1 cellular context compared by ENCODE assay signal in the genomic region with DNA sequence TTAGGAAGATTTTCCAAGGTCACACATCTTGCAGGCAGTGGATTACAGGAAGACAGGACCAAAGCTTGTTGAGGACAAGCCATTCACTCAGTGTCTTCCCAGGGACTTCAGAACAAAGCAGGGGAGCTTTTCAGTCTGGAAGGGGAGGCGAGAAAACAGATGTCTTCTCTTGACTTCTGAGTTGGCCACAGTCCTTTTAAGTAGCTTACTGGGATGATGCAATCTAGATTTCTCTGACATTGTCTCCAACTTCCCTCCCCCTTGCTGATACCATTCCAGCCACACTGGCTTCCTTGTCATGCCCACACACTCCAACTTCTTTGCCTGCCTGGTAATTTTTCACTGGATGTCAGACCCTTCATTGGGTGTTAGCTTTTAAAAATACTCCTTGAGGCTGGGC.
TF ChIP-seq lines count a peak whose summit lies in the region.

No MANE protein-coding gene starts in this region.

TF ChIP-seq in K562, 482 proteins besides CTCF, POLR2A, EP300 and RAD21 (continued from another document and continues in another):
- no peak for TF ChIP-seq CAMTA2 (CRISPR knock-in tag; conservative IDR thresholded peaks at IDR 0.05)
- TF ChIP-seq, protein P1, sequence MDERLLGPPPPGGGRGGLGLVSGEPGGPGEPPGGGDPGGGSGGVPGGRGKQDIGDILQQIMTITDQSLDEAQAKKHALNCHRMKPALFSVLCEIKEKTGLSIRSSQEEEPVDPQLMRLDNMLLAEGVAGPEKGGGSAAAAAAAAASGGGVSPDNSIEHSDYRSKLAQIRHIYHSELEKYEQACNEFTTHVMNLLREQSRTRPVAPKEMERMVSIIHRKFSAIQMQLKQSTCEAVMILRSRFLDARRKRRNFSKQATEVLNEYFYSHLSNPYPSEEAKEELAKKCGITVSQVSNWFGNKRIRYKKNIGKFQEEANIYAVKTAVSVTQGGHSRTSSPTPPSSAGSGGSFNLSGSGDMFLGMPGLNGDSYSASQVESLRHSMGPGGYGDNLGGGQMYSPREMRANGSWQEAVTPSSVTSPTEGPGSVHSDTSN (CRISPR knock-in tag; IDR thresholded peaks at IDR 0.05; ENCODE audit: low read depth) = no peak
- TF ChIP-seq, protein P1 (tag; conservative IDR thresholded peaks at IDR 0.05; ENCODE audit: low read depth) = peak; percentile 53
- no peak for TF ChIP-seq KAT8 (IDR thresholded peaks at IDR 0.05; ENCODE audit: low read depth)
- TF ChIP-seq NCOA1 (IDR thresholded peaks at IDR 0.05; ENCODE audit: low read depth) = no peak
- TF ChIP-seq ARHGAP35 (IDR thresholded peaks at IDR 0.05; ENCODE audit: partially characterized antibody) = no peak
- peak; percentile 97 for TF ChIP-seq ATF4 (CRISPR knock-in tag; IDR thresholded peaks at IDR 0.05)
- no peak for TF ChIP-seq MEF2D (tag; conservative IDR thresholded peaks at IDR 0.05; ENCODE audit: low read depth)
- no peak for TF ChIP-seq NR2C2 (CRISPR knock-in tag; IDR thresholded peaks at IDR 0.05)
- peak; percentile 48; the same call in 1 of the 2 replicates for TF ChIP-seq NR2C2 (tag; IDR thresholded peaks at IDR 0.05)
- TF ChIP-seq ZKSCAN8 (CRISPR knock-in tag; IDR thresholded peaks at IDR 0.05) = no peak
- peak; percentile 33; the same call in 1 of the 2 replicates for TF ChIP-seq JUNB (CRISPR knock-in tag; conservative IDR thresholded peaks at IDR 0.05)
- TF ChIP-seq TAF1 (IDR thresholded peaks at IDR 0.05; ENCODE audit: control insufficient read depth, extremely low read depth, insufficient read depth, low read length, severe bottlenecking) = no peak
- no peak for TF ChIP-seq GATAD2A (IDR thresholded peaks at IDR 0.05)
- peak; percentile 57; the same call in 1 of the 2 replicates for TF ChIP-seq E4F1 (CRISPR knock-in tag; IDR thresholded peaks at IDR 0.05; ENCODE audit: borderline replicate concordance)
- no peak for TF ChIP-seq UBTF (IDR thresholded peaks at IDR 0.05; ENCODE audit: borderline replicate concordance in 1 of 2, low read depth in 2 of 2, low read length in 2 of 2)
- TF ChIP-seq, protein P2, sequence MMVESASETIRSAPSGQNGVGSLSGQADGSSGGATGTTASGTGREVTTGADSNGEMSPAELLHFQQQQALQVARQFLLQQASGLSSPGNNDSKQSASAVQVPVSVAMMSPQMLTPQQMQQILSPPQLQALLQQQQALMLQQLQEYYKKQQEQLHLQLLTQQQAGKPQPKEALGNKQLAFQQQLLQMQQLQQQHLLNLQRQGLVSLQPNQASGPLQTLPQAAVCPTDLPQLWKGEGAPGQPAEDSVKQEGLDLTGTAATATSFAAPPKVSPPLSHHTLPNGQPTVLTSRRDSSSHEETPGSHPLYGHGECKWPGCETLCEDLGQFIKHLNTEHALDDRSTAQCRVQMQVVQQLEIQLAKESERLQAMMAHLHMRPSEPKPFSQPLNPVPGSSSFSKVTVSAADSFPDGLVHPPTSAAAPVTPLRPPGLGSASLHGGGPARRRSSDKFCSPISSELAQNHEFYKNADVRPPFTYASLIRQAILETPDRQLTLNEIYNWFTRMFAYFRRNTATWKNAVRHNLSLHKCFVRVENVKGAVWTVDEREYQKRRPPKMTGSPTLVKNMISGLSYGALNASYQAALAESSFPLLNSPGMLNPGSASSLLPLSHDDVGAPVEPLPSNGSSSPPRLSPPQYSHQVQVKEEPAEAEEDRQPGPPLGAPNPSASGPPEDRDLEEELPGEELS (CRISPR knock-in tag; IDR thresholded peaks at IDR 0.05; ENCODE audit: borderline replicate concordance) = no peak
- peak; percentile 66; the same call in 1 of the 2 replicates for TF ChIP-seq ZNF76 (CRISPR knock-in tag; IDR thresholded peaks at IDR 0.05; ENCODE audit: borderline replicate concordance)
- TF ChIP-seq MCM3 (IDR thresholded peaks at IDR 0.05) = no peak
- no peak for TF ChIP-seq STAT5A (IDR thresholded peaks at IDR 0.05; ENCODE audit: borderline replicate concordance, low read length)
- no peak for TF ChIP-seq TSC22D4 (tag; IDR thresholded peaks at IDR 0.05)
- no peak for TF ChIP-seq FOXA1 (IDR thresholded peaks at IDR 0.05; ENCODE audit: borderline replicate concordance)
- TF ChIP-seq ZNF668 (CRISPR knock-in tag; IDR thresholded peaks at IDR 0.05) = no peak
- TF ChIP-seq GABPB2 (CRISPR knock-in tag; conservative IDR thresholded peaks at IDR 0.05) = no peak
- TF ChIP-seq ZNF274 (IDR thresholded peaks at IDR 0.05; ENCODE audit: borderline replicate concordance, low read depth, low read length) = no peak
- TF ChIP-seq MLX (CRISPR knock-in tag; conservative IDR thresholded peaks at IDR 0.05) = no peak
- no peak for TF ChIP-seq RBM15 (IDR thresholded peaks at IDR 0.05; ENCODE audit: insufficient read depth, low read length)
- no peak for TF ChIP-seq KDM5B (IDR thresholded peaks at IDR 0.05; ENCODE audit: insufficient replicate concordance, low read depth, low read length)
- no peak; a peak in 1 of 4 replicates for TF ChIP-seq ZNF318 (IDR thresholded peaks at IDR 0.05; ENCODE audit: borderline replicate concordance in 1 of 2, low read depth in 1 of 2)
- TF ChIP-seq NR1H2 (CRISPR knock-in tag; IDR thresholded peaks at IDR 0.05) = no peak
- TF ChIP-seq MCM5 (IDR thresholded peaks at IDR 0.05; ENCODE audit: low read depth) = no peak
- no peak for TF ChIP-seq NELFE (IDR thresholded peaks at IDR 0.05; ENCODE audit: insufficient read depth, insufficient read length)
- TF ChIP-seq POLR3G (IDR thresholded peaks at IDR 0.05; ENCODE audit: extremely low read depth, insufficient read length, insufficient replicate concordance) = no peak
- no peak for TF ChIP-seq KAT2B (IDR thresholded peaks at IDR 0.05; ENCODE audit: low read depth, low read length)
- TF ChIP-seq SP2 (IDR thresholded peaks at IDR 0.05; ENCODE audit: extremely low read depth, low read depth, low read length, poor library complexity, severe bottlenecking) = no peak
- 0 out of 2 replicates have a peak, but pooled peaks have one; percentile 28 for TF ChIP-seq JUN (IDR thresholded peaks at IDR 0.05; ENCODE audit: borderline replicate concordance, low read depth, low read length)
- TF ChIP-seq JUN (CRISPR knock-in tag; IDR thresholded peaks at IDR 0.05; ENCODE audit: borderline replicate concordance) = no peak
- TF ChIP-seq, protein P3, sequence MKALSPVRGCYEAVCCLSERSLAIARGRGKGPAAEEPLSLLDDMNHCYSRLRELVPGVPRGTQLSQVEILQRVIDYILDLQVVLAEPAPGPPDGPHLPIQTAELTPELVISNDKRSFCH (CRISPR knock-in tag; IDR thresholded peaks at IDR 0.05) = no peak
- TF ChIP-seq, protein P3 (tag; IDR thresholded peaks at IDR 0.05) = no peak
- TF ChIP-seq ARNT (IDR thresholded peaks at IDR 0.05) = no peak
